Comparison of ENCODE assay signal across 1 cellular context in the genomic region with DNA sequence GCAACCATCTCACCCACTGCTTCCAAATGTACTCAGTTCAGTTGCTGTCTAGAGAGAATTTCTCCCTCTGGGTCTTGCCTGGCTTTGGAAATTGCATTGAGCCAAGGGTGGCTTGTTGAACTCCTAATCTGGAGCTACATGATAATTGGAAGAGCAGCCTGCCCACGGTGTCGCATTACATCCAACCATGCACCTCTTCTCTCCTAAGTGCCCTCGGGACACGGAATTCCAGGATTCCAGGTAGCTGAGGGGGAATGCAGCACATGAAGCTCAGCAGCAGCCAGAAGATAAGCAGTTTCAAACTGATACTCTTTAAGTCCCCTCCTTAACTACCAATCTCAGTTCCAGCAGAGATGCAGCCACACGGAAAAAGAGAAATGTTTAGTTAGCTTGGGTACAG.
A peak's percentile ranks its signal among the peaks of the same experiment; 100 is the strongest.
TF ChIP-seq lines count a peak whose summit lies in the region.

No MANE protein-coding gene starts in this region.

TF ChIP-seq in HEK293, 187 proteins besides CTCF, POLR2A, EP300 and RAD21 (continued from another document):
- TF ChIP-seq TRIM28 (IDR thresholded peaks at IDR 0.05; ENCODE audit: borderline replicate concordance, low read length) (no peak), ZBTB17 (tag by site-specific recombination; IDR thresholded peaks at IDR 0.05) (peak; percentile 32; the same call in 1 of the 2 replicates), ZNF341 (tag by site-specific recombination; IDR thresholded peaks at IDR 0.05; ENCODE audit: low read depth) (0 out of 2 replicates have a peak, but pooled peaks have one; percentile 17), ZNF558 (tag by site-specific recombination; IDR thresholded peaks at IDR 0.05) (no peak), SCRT2 (tag by site-specific recombination; IDR thresholded peaks at IDR 0.05) (no peak), ZNF501 (tag by site-specific recombination; IDR thresholded peaks at IDR 0.05) (no peak), ZNF596 (tag by site-specific recombination; IDR thresholded peaks at IDR 0.05) (no peak), ZNF37A (tag by site-specific recombination; IDR thresholded peaks at IDR 0.05) (no peak), ZNF514 (tag by site-specific recombination; IDR thresholded peaks at IDR 0.05) (no peak), ZNF146 (tag by site-specific recombination; IDR thresholded peaks at IDR 0.05) (no peak), KLF10 (tag by site-specific recombination; IDR thresholded peaks at IDR 0.05) (no peak), GLI4 (tag by site-specific recombination; IDR thresholded peaks at IDR 0.05) (no peak), ZNF274 (IDR thresholded peaks at IDR 0.05; ENCODE audit: low read length) (no peak), ZNF274 (tag by site-specific recombination; IDR thresholded peaks at IDR 0.05; ENCODE audit: borderline replicate concordance) (no peak), ZNF658 (tag by site-specific recombination; IDR thresholded peaks at IDR 0.05) (no peak), OSR2 (tag by site-specific recombination; IDR thresholded peaks at IDR 0.05) (0 out of 2 replicates have a peak, but pooled peaks have one; percentile 24)
- TF ChIP-seq, protein P1, sequence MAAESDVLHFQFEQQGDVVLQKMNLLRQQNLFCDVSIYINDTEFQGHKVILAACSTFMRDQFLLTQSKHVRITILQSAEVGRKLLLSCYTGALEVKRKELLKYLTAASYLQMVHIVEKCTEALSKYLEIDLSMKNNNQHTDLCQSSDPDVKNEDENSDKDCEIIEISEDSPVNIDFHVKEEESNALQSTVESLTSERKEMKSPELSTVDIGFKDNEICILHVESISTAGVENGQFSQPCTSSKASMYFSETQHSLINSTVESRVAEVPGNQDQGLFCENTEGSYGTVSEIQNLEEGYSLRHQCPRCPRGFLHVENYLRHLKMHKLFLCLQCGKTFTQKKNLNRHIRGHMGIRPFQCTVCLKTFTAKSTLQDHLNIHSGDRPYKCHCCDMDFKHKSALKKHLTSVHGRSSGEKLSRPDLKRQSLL (tag by site-specific recombination; IDR thresholded peaks at IDR 0.05) = no peak
TF ChIP-seq in HEK293: peak in this region for 3.
